Comparison of ENCODE assay signal across 1 cellular context in genomic region chr10:75358835-75359421, GRCh38.
TF ChIP-seq lines count a peak whose summit lies in the region.

No MANE protein-coding gene starts in this region.

TF ChIP-seq in IMR-90, 13 proteins besides CTCF, POLR2A, EP300 and RAD21 (continued from another document):
- TF ChIP-seq FOS (IDR thresholded peaks at IDR 0.05; ENCODE audit: low read depth, low read length): peak; percentile 30; the same call in 1 of the 2 replicates
